Comparison of ENCODE assay signal across 11 cellular contexts in genomic region chr1:60132985-60133673, GRCh38. TPM values are rescaled to one million over a fixed set of nuclear protein-coding genes. Genes with fewer than 3 reads are reported as not detected.
DNase-seq lines count a peak whose midpoint lies in the region; ATAC-seq and TF ChIP-seq lines count a peak whose summit lies in the region.
"Had no signal": no experiment of that assay in that cellular context is flagged by ENCODE, and none has a peak within 500 bp of the region (broad histone marks: within the 10 kb centered on the region; RNA-seq: fewer than 3 reads in every experiment).

No MANE protein-coding gene starts in this region.

- ATAC-seq in HG02763 (IDR thresholded peaks at IDR 0.05; ENCODE audit: unreplicated experiment) (no peak), GM19351 (IDR thresholded peaks at IDR 0.05; ENCODE audit: unreplicated experiment) (no peak), HG03175 (IDR thresholded peaks at IDR 0.05; ENCODE audit: unreplicated experiment) (no peak)
- ATAC-seq: activated T-cell treated with anti-CD3 and anti-CD28 coated beads, Interleukin-2, amount 50 U/mL, for 72 hours; T-cell had no signal

- WGBS in esophagus squamous epithelium, 2 donors: 29% methylated on average over 9 of the region's 9 CpGs

- TF ChIP-seq POLR2A in esophagus squamous epithelium (IDR thresholded peaks at IDR 0.05): no peak

- H3K27me3 ChIP-seq in esophagus squamous epithelium: no peaks in the 10 kb centered on the region

- DNase-seq in AG09309 (ENCODE audit: low read depth) (peak; percentile 93), Kasumi-1 (lab: John Stamatoyannopoulos, UW) (peak; percentile 35 to 57), amniotic stem cell (lab: John Stamatoyannopoulos, UW) (peak; percentile 86), kidney glomerular epithelial cell (lab: John Stamatoyannopoulos, UW) (peak; percentile 98), esophagus squamous epithelium (lab: John Stamatoyannopoulos, UW) (no peak)
- DNase-seq: activated T-cell treated with anti-CD3 and anti-CD28 coated beads, Interleukin-2, amount 50 U/mL, for 72 hours; NCI-H1694; T-cell had no signal

- no peaks in the 10 kb centered on the region for H3K9me3 ChIP-seq in esophagus squamous epithelium

- TF ChIP-seq CTCF in AG09309 (IDR thresholded peaks at IDR 0.05; ENCODE audit: control insufficient read depth, insufficient read depth, low read depth, low read length, missing control alignments): no peak
- no peak for TF ChIP-seq CTCF in esophagus squamous epithelium (IDR thresholded peaks at IDR 0.05)

- H3K27ac ChIP-seq in esophagus squamous epithelium: no peak overlapping the region

- intact Hi-C loops in esophagus squamous epithelium (cut with DNase I): no loop called here

- H3K4me3 ChIP-seq in AG09309 (ENCODE audit: control insufficient read depth, low read depth, low read length) (no peak overlapping the region), esophagus squamous epithelium (no peak overlapping the region)

- H3K4me1 ChIP-seq in esophagus squamous epithelium: peaks cover 0 to 9% (median 0%) of the 10 kb centered on the region in 3 donors

- H3K36me3 ChIP-seq in esophagus squamous epithelium: no peaks in the 10 kb centered on the region

RNA-seq across cellular contexts. Expression of gene C1orf87, which starts 59.6 kb away (rescaled TPM):
- not detected for total RNA-seq in esophagus squamous epithelium
- total RNA-seq: activated T-cell treated with anti-CD3 and anti-CD28 coated beads, Interleukin-2, amount 50 U/mL, for 72 hours; T-cell had no signal
